In genomic region chr2:129117427-129117826, GRCh38 we compare ENCODE assay signal across 19 cellular contexts.
"Had no signal": no experiment of that assay in that cellular context is flagged by ENCODE, and none has a peak within 500 bp of the region (broad histone marks: within the 10 kb centered on the region; RNA-seq: fewer than 3 reads in every experiment).

No MANE protein-coding gene starts in this region.

- H3K4me3 ChIP-seq: gastrocnemius medialis, heart left ventricle, testis had no signal

- H3K4me1 ChIP-seq: gastrocnemius medialis, parathyroid adenoma, testis had no signal

- H3K4me1 Mint-ChIP-seq: activated naive CD8-positive, alpha-beta T cell treated with anti-CD3 and anti-CD28 coated beads, Interleukin-2, amount 10 ng/mL, durations not matched to agents 7 days and 5 days; memory B cell; naive thymus-derived CD8-positive, alpha-beta T cell had no signal

- H3K27me3 ChIP-seq: gastrocnemius medialis, heart left ventricle, neutrophil, testis had no signal

- H3K4me3 Mint-ChIP-seq: activated CD8-positive, alpha-beta T cell treated with anti-CD3 and anti-CD28 coated beads for 36 hours; activated naive CD8-positive, alpha-beta T cell treated with anti-CD3 and anti-CD28 coated beads, Interleukin-2, amount 10 ng/mL, durations not matched to agents 7 days and 5 days; memory B cell; naive thymus-derived CD8-positive, alpha-beta T cell; stimulated activated naive CD8-positive, alpha-beta T cell treated with anti-CD3 and anti-CD28 coated beads, Interleukin-15, Interleukin-2, amounts not matched to agents 100 ng/mL and 50 ng/mL, for 24 hours had no signal

- H3K36me3 Mint-ChIP-seq: activated naive CD8-positive, alpha-beta T cell treated with anti-CD3 and anti-CD28 coated beads, Interleukin-2, amount 10 ng/mL, durations not matched to agents 7 days and 5 days; memory B cell; naive thymus-derived CD8-positive, alpha-beta T cell had no signal

- H3K9me3 Mint-ChIP-seq: activated CD8-positive, alpha-beta T cell treated with anti-CD3 and anti-CD28 coated beads for 36 hours; activated naive CD8-positive, alpha-beta T cell treated with anti-CD3 and anti-CD28 coated beads, Interleukin-2, amount 10 ng/mL, durations not matched to agents 7 days and 5 days; activated T-helper 2 cell treated with anti-CD3 and anti-CD28 coated beads, Interferon-gamma antibody, Interleukin-2, Interleukin-4, amounts not matched to agents 10 μg/mL and 5 μg/mL and 100 μg/mL, durations not matched to agents 14 hours and 24 hours and 36 hours had no signal

- H3K27ac Mint-ChIP-seq: activated CD8-positive, alpha-beta T cell treated with anti-CD3 and anti-CD28 coated beads for 36 hours; activated naive CD8-positive, alpha-beta T cell treated with anti-CD3 and anti-CD28 coated beads, Interleukin-2, amount 10 ng/mL, durations not matched to agents 7 days and 5 days; activated T-helper 2 cell treated with anti-CD3 and anti-CD28 coated beads, Interferon-gamma antibody, Interleukin-2, Interleukin-4, amounts not matched to agents 10 μg/mL and 5 μg/mL and 100 μg/mL, durations not matched to agents 14 hours and 24 hours and 36 hours; memory B cell; naive thymus-derived CD8-positive, alpha-beta T cell; stimulated activated naive CD8-positive, alpha-beta T cell treated with anti-CD3 and anti-CD28 coated beads, Interleukin-15, Interleukin-2, amounts not matched to agents 100 ng/mL and 50 ng/mL, for 24 hours had no signal

- H3K79me2 ChIP-seq: parathyroid adenoma had no signal

- DNase-seq: activated CD4-positive, alpha-beta T cell treated with anti-CD3 and anti-CD28 coated beads for 48 hours; activated CD4-positive, CD25-positive, alpha-beta regulatory T cell; activated CD8-positive, alpha-beta T cell treated with anti-CD3 and anti-CD28 coated beads for 36 hours; activated naive CD4-positive, alpha-beta T cell treated with Interleukin-2 at 50 U/mL for 16 hours; activated naive CD8-positive, alpha-beta T cell treated with anti-CD3 and anti-CD28 coated beads, Interleukin-2, amount 10 ng/mL, durations not matched to agents 7 days and 5 days; activated T-cell treated with anti-CD3 and anti-CD28 coated beads, Interleukin-2, amount 50 U/mL, for 1 hour; gastrocnemius medialis; heart left ventricle; kidney glomerular epithelial cell; naive thymus-derived CD8-positive, alpha-beta T cell; stimulated activated CD4-positive, alpha-beta T cell treated with anti-CD3 and anti-CD28 coated beads, Interleukin-2, amount 100 ng/mL, for 48 hours; T-helper 1 cell; T-helper 9 cell; testis had no signal

- H3K36me3 ChIP-seq: gastrocnemius medialis, heart left ventricle, neutrophil had no signal

- ATAC-seq: activated CD8-positive, alpha-beta T cell treated with anti-CD3 and anti-CD28 coated beads for 36 hours; gastrocnemius medialis; heart left ventricle; naive thymus-derived CD8-positive, alpha-beta T cell had no signal

- H2AFZ ChIP-seq: parathyroid adenoma had no signal

- H3K27me3 Mint-ChIP-seq: activated CD8-positive, alpha-beta T cell treated with anti-CD3 and anti-CD28 coated beads for 36 hours; activated naive CD8-positive, alpha-beta T cell treated with anti-CD3 and anti-CD28 coated beads, Interleukin-2, amount 10 ng/mL, durations not matched to agents 7 days and 5 days; memory B cell; naive thymus-derived CD8-positive, alpha-beta T cell; stimulated activated naive CD8-positive, alpha-beta T cell treated with anti-CD3 and anti-CD28 coated beads, Interleukin-15, Interleukin-2, amounts not matched to agents 100 ng/mL and 50 ng/mL, for 24 hours had no signal

- H3K9me3 ChIP-seq: gastrocnemius medialis, heart left ventricle, neutrophil, testis had no signal

- H3K27ac ChIP-seq: gastrocnemius medialis, heart left ventricle, neutrophil, parathyroid adenoma, testis had no signal
